In genomic region chr10:43390791-43391190, GRCh38 we compare ENCODE assay signal across 8 cellular contexts. TPM values are rescaled to one million over a fixed set of nuclear protein-coding genes. Genes with fewer than 3 reads are reported as not detected.
DNase-seq lines count a peak whose midpoint lies in the region; ATAC-seq and TF ChIP-seq lines count a peak whose summit lies in the region.

No MANE protein-coding gene starts in this region.

- TF ChIP-seq CTCF in ascending aorta (IDR thresholded peaks at IDR 0.05): peak in 1 of 3 experiments; percentile 43

- ATAC-seq in GM18861 (IDR thresholded peaks at IDR 0.05; ENCODE audit: unreplicated experiment): no peak

- H3K27ac ChIP-seq in ascending aorta: no peak overlapping the region

- H3K4me3 ChIP-seq in ascending aorta: no peak overlapping the region

- peak; percentile 66 for DNase-seq in EH (ENCODE audit: low read depth)
- peak; percentile 3 for DNase-seq in NCI-H69 (lab: John Stamatoyannopoulos, UW)
- peak; percentile 48 for DNase-seq in cerebellum (ENCODE audit: low spot score)
- DNase-seq in lung microvascular endothelial cell (ENCODE audit: low read depth in 2 of 2): peak; percentile 59 to 61
- DNase-seq in ascending aorta (ENCODE audit: low spot score in 2 of 2): no peak
- no peak for DNase-seq in activated CD8-positive, alpha-beta memory T cell treated with anti-CD3 and anti-CD28 coated beads for 24 hours
- no peak for DNase-seq in NCI-H1105 (lab: John Stamatoyannopoulos, UW)

- intact Hi-C loops in ascending aorta (cut with DNase I): loop anchor here (10.0 kb wide), 1 partner anchor 184 kb away; the partner anchor contains the start of gene ZNF239

- peaks cover 75 to 87% of the 10 kb centered on the region in 2 donors for H3K36me3 ChIP-seq in ascending aorta

- no peaks in the 10 kb centered on the region for H3K9me3 ChIP-seq in ascending aorta

- H3K27me3 ChIP-seq in ascending aorta: no peaks in the 10 kb centered on the region

- H3K4me1 ChIP-seq in ascending aorta: peaks cover 0 to 7% of the 10 kb centered on the region in 2 donors

RNA-seq across cellular contexts. Expression of gene HNRNPF, which starts 18.2 kb away (rescaled TPM):
- total RNA-seq in cerebellum (68.7 TPM), lung microvascular endothelial cell (132 and 160 TPM in 2 replicates), ascending aorta (101 TPM)

RNA-seq across cellular contexts. Expression of gene FXYD4, which starts 19.4 kb away (rescaled TPM):
- total RNA-seq in cerebellum: not detected
- total RNA-seq in lung microvascular endothelial cell: not detected in 2 replicates
- total RNA-seq in ascending aorta: not detected

RNA-seq across cellular contexts. Expression of gene ZNF487, which starts 46.1 kb away (rescaled TPM):
- 26.0 TPM for total RNA-seq in cerebellum
- total RNA-seq in lung microvascular endothelial cell: 1.2 and 1.5 TPM in 2 replicates
- total RNA-seq in ascending aorta: 3.9 TPM

Comparison
In these comparisons a context has a peak if more than half of its experiments do, and no peak if none do; other contexts are left out.
1. DNase-seq: peak in EH (single experiment), NCI-H69 (single experiment), cerebellum (single experiment) and lung microvascular endothelial cell (2 of 2); none in ascending aorta (0 of 2), activated CD8-positive, alpha-beta memory T cell treated with anti-CD3 and anti-CD28 coated beads for 24 hours (single experiment) and NCI-H1105 (single experiment).